8 cellular contexts compared by ENCODE assay signal in the genomic region with DNA sequence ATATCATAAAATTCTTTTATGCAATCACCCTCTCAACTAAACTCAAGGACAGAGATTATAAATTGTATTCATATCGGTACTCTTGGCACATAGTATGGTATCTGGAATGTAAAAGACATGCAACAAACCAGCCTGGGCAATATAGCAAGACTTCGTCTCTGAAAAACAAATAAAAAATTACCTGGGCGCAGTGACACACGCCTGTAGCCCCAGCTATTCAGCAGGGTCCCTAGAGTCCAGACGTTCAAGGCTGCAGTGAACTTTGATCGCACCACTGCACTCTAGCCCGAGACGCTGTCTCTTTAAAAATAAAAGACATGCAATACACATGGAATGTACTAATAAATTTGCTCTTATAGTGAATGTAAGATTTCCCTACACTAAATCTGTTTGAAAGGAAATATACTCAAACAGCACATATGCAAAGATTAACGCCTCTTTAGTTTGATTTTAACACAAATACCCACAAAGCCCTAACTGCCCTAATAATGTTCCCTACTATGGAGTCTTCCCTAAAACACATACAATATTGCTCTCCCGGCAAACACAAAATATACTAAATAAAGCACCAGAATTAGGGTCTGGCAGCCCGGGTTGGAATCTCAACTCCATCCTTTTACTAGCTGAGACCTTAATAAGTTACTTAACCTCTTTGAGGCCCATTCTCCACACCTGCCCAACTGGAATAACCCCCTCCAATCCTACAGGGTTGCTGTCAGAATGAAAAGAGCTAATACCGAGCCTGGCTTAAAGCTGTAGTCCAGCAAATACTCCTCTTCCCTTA. TPM values are rescaled to one million over a fixed set of nuclear protein-coding genes. Genes with fewer than 3 reads are reported as not detected.
DNase-seq lines count a peak whose midpoint lies in the region; FAIRE-seq and TF ChIP-seq lines count a peak whose summit lies in the region.

No MANE protein-coding gene starts in this region.

- FAIRE-seq in H54 (lab: Jason Lieb, UNC), result no peak

- no peaks in the 10 kb centered on the region for H3K36me3 Mint-ChIP-seq in activated CD4-positive, alpha-beta memory T cell treated with anti-CD3 and anti-CD28 coated beads, Interleukin-2, amount 10 ng/mL, durations not matched to agents 7 days and 5 days (ENCODE audit: low read depth)

- peak; percentile 32 to 52 for DNase-seq in NCI-H526 (lab: John Stamatoyannopoulos, UW)
- no peak for DNase-seq in NCI-H526 treated with DMSO at 0.1 percent for 48 hours (lab: John Stamatoyannopoulos, UW)
- no peak for DNase-seq in activated CD4-positive, alpha-beta memory T cell treated with anti-CD3 and anti-CD28 coated beads, Interleukin-2, amount 10 ng/mL, durations not matched to agents 7 days and 5 days
- no peak for DNase-seq in NCI-H1092 (lab: John Stamatoyannopoulos, UW)
- DNase-seq in H54 (ENCODE audit: insufficient read length, low spot score), result no peak
- no peak for DNase-seq in NOMO-1 treated with DMSO at 0.1 percent for 48 hours (lab: John Stamatoyannopoulos, UW; ENCODE audit: unreplicated experiment)

- TF ChIP-seq POLR2A in H54 (IDR thresholded peaks at IDR 0.05; ENCODE audit: low read depth, low read length), result no peak

- H3K4me3 ChIP-seq in iPS-11a (ENCODE audit: low read depth, low read length) (peak overlapping the region; percentile 86), stomach smooth muscle (ENCODE audit: low read length in 2 of 2) (peak overlapping the region; percentile 81 to 92)

- peak overlapping the region; percentile 96 for H3K4me3 Mint-ChIP-seq in activated CD4-positive, alpha-beta memory T cell treated with anti-CD3 and anti-CD28 coated beads, Interleukin-2, amount 10 ng/mL, durations not matched to agents 7 days and 5 days

- no peaks in the 10 kb centered on the region for H3K9me3 ChIP-seq in stomach smooth muscle (ENCODE audit: control insufficient read depth in 2 of 2, low read length in 2 of 2)

- peak overlapping the region; percentile 72 for H3K27ac ChIP-seq in stomach smooth muscle (ENCODE audit: low read length)

- H3K27me3 ChIP-seq in stomach smooth muscle (ENCODE audit: control insufficient read depth in 1 of 2, insufficient read depth in 2 of 2, low read length in 2 of 2), result no peaks in the 10 kb centered on the region

- H3K4me1 Mint-ChIP-seq in activated CD4-positive, alpha-beta memory T cell treated with anti-CD3 and anti-CD28 coated beads, Interleukin-2, amount 10 ng/mL, durations not matched to agents 7 days and 5 days, result peaks cover 26% of the 10 kb centered on the region

- POLR2A ChIA-PET in activated CD4-positive, alpha-beta memory T cell treated with anti-CD3 and anti-CD28 coated beads, Interleukin-2, amount 10 ng/mL, durations not matched to agents 7 days and 5 days (lab: Charles Lee), result interaction anchor here (0.6 to 3.0 kb wide), 7 partner anchors 9 to 104 kb away, joined by 3 to 12 read pairs (median 5); a partner anchor contains a TSS

- peak overlapping the region; percentile 81 to 86 for H3K9ac ChIP-seq in stomach smooth muscle (ENCODE audit: low read length in 2 of 2)

- CTCF ChIA-PET in activated CD4-positive, alpha-beta memory T cell treated with anti-CD3 and anti-CD28 coated beads, Interleukin-2, amount 10 ng/mL, durations not matched to agents 7 days and 5 days (lab: Charles Lee), result interaction anchor here (0.6 to 2.4 kb wide), 7 partner anchors 9 to 1144 kb away, joined by 3 to 10 read pairs (median 4); a partner anchor contains a TSS

- H3K4me1 ChIP-seq in stomach smooth muscle (ENCODE audit: control insufficient read depth, insufficient read depth, low read length), result peaks cover 10% of the 10 kb centered on the region

- H3K9me3 Mint-ChIP-seq in activated CD4-positive, alpha-beta memory T cell treated with anti-CD3 and anti-CD28 coated beads, Interleukin-2, amount 10 ng/mL, durations not matched to agents 7 days and 5 days, result no peaks in the 10 kb centered on the region

- peaks cover 2% of the 10 kb centered on the region for H3K27me3 Mint-ChIP-seq in activated CD4-positive, alpha-beta memory T cell treated with anti-CD3 and anti-CD28 coated beads, Interleukin-2, amount 10 ng/mL, durations not matched to agents 7 days and 5 days

- H3K27ac Mint-ChIP-seq in activated CD4-positive, alpha-beta memory T cell treated with anti-CD3 and anti-CD28 coated beads, Interleukin-2, amount 10 ng/mL, durations not matched to agents 7 days and 5 days, result no peak overlapping the region

- no peaks in the 10 kb centered on the region for H3K36me3 ChIP-seq in stomach smooth muscle (ENCODE audit: control insufficient read depth in 2 of 2, insufficient read depth in 2 of 2, low read length in 2 of 2)

RNA-seq across cellular contexts. Expression of a gene that starts 1.2 kb away (rescaled TPM):
- 10 to 100 TPM; 16.5 to 18.2 TPM for total RNA-seq in activated CD4-positive, alpha-beta memory T cell treated with anti-CD3 and anti-CD28 coated beads, Interleukin-2, amount 10 ng/mL, durations not matched to agents 7 days and 5 days

Comparison
In these comparisons a context has a peak if more than half of its experiments do, and no peak if none do; other contexts are left out.
1. DNase-seq: peak in NCI-H526 (2 of 2); none in NCI-H526 treated with DMSO at 0.1 percent for 48 hours (single experiment), activated CD4-positive, alpha-beta memory T cell treated with anti-CD3 and anti-CD28 coated beads, Interleukin-2, amount 10 ng/mL, durations not matched to agents 7 days and 5 days (single experiment), NCI-H1092 (single experiment), H54 (single experiment) and NOMO-1 treated with DMSO at 0.1 percent for 48 hours (single experiment).